In genomic region chr10:125103466-125104377, GRCh38 we compare ENCODE assay signal across 19 cellular contexts. TPM values are rescaled to one million over a fixed set of nuclear protein-coding genes. Genes with fewer than 3 reads are reported as not detected.
A peak's percentile ranks its signal among the peaks of the same experiment; 100 is the strongest.
DNase-seq lines count a peak whose midpoint lies in the region; ATAC-seq, FAIRE-seq and TF ChIP-seq lines count a peak whose summit lies in the region.
"Had no signal": no experiment of that assay in that cellular context is flagged by ENCODE, and none has a peak within 500 bp of the region (broad histone marks: within the 10 kb centered on the region; RNA-seq: fewer than 3 reads in every experiment).

No MANE protein-coding gene starts in this region.

- peak overlapping the region; percentile 96 for H3K27ac Mint-ChIP-seq in nephron progenitor cell
- peak overlapping the region in 1 of 8 donors; percentile 26 for H3K27ac Mint-ChIP-seq in CD8-positive, alpha-beta memory T cell
- H3K27ac Mint-ChIP-seq: memory B cell had no signal

- no peaks in the 10 kb centered on the region for H3K27me3 ChIP-seq in A673 (replicated peaks; ENCODE audit: insufficient read depth, low read depth, low read length, poor library complexity)
- H3K27me3 ChIP-seq in HUES64 (ENCODE audit: insufficient read depth, low read length) = no peaks in the 10 kb centered on the region
- no peaks in the 10 kb centered on the region for H3K27me3 ChIP-seq in H1 (replicated peaks in 1 of 4; ENCODE audit: control insufficient read depth in 3 of 4, extremely low read depth in 1 of 4, insufficient read depth in 3 of 4, low read length in 3 of 4)
- H3K27me3 ChIP-seq in adrenal gland = no peaks in the 10 kb centered on the region
- no peaks in the 10 kb centered on the region for H3K27me3 ChIP-seq in CD8-positive, alpha-beta memory T cell (ENCODE audit: insufficient read depth, low read length, poor library complexity, severe bottlenecking)
- H3K27me3 ChIP-seq: heart left ventricle, transverse colon had no signal

- POLR2A ChIA-PET in A673 (lab: Charles Lee; ENCODE audit: low non-redundant PET) (no interaction called here), H1 (lab: Charles Lee; ENCODE audit: partially characterized antibody) (interaction anchor here (0.9 to 2.3 kb wide), 10 partner anchors 9 to 32 kb away, joined by 3 to 5 read pairs (median 3); no protein-coding TSS in a partner anchor)
- POLR2A ChIA-PET in CD8-positive, alpha-beta memory T cell (lab: Charles Lee) = no interaction called here

- no peak for TF ChIP-seq RAD21 in H1 (IDR thresholded peaks at IDR 0.05 in 1 of 2, conservative IDR thresholded peaks at IDR 0.05 in 1 of 2; ENCODE audit: low read depth in 2 of 2, low read length in 2 of 2)

- H3K79me1 ChIP-seq in H1 (ENCODE audit: low read depth, low read length) = peaks cover 30% of the 10 kb centered on the region

- FAIRE-seq in H1 (lab: Jason Lieb, UNC) = no peak
- FAIRE-seq: TTC549 had no signal

- TF ChIP-seq CTCF in A673 (conservative IDR thresholded peaks at IDR 0.05; ENCODE audit: low read depth, low read length) (no peak), H1 (IDR thresholded peaks at IDR 0.05; ENCODE audit: control extremely low read depth in 1 of 3, insufficient read depth in 1 of 3, low read depth in 1 of 3, low read length in 3 of 3) (no peak), nephron progenitor cell (IDR thresholded peaks at IDR 0.05) (no peak), adrenal gland (IDR thresholded peaks at IDR 0.05) (no peak)

- no peaks in the 10 kb centered on the region for H3K9me3 ChIP-seq in A673 (ENCODE audit: low read depth, low read length, poor library complexity, severe bottlenecking)
- peaks cover 3% of the 10 kb centered on the region; the same call in 1 of the 2 replicates for H3K9me3 ChIP-seq in HUES64 (ENCODE audit: insufficient read depth, low read depth, low read length)
- H3K9me3 ChIP-seq in H1 (ENCODE audit: insufficient read depth in 2 of 2, low read depth in 1 of 2, low read length in 1 of 2) = no peaks in the 10 kb centered on the region
- H3K9me3 ChIP-seq in adrenal gland (replicated peaks in 1 of 3) = no peaks in the 10 kb centered on the region
- H3K9me3 ChIP-seq in CD8-positive, alpha-beta memory T cell (ENCODE audit: low read length) = no peaks in the 10 kb centered on the region
- H3K9me3 ChIP-seq: transverse colon had no signal

- no peak overlapping the region for H2BK12ac ChIP-seq in H1 (ENCODE audit: low read depth, low read length)

- H4K5ac ChIP-seq in H1 (ENCODE audit: insufficient read length, low read depth, low read length) = no peak overlapping the region

- 92% methylated on average over 26 of the region's 26 CpGs for whole genome bisulfite sequencing in HUES64
- WGBS in H1 (ENCODE audit: extremely low coverage in 1 of 2, insufficient coverage in 1 of 2, insufficient read length in 1 of 2, insufficient replicate concordance in 2 of 2, low coverage in 1 of 2, low lambda C conversion rate in 2 of 2, missing lambda C conversion rate in 1 of 2), 2 experiments = 84% methylated on average over 26 of the region's 26 CpGs; no CpG with 5 or more reads in 1 of the 2 experiments
- 88 to 89% (median 88%) methylated on average over 19 to 26 of the region's 26 CpGs for WGBS in adrenal gland, 4 donors

- no peak overlapping the region for H2AK5ac ChIP-seq in H1 (ENCODE audit: low read depth, low read length)

- ATAC-seq in HG03139 (IDR thresholded peaks at IDR 0.05; ENCODE audit: unreplicated experiment) = no peak

- peaks cover 80 to 88% of the 10 kb centered on the region in 2 experiments for H4K20me1 ChIP-seq in H1 (replicated peaks in 1 of 2; ENCODE audit: control insufficient read depth in 1 of 2, insufficient read depth in 2 of 2, low read length in 2 of 2)

- no peak overlapping the region for H2AFZ ChIP-seq in H1 (ENCODE audit: low read length)
- H2AFZ ChIP-seq: GM23248 had no signal

- no peak overlapping the region for H3K23ac ChIP-seq in H1 (ENCODE audit: insufficient read length)

- no peak overlapping the region for H3K4ac ChIP-seq in H1 (replicated peaks; ENCODE audit: insufficient read length, low read depth, low read length)

- no peak overlapping the region for H2BK20ac ChIP-seq in H1 (ENCODE audit: low read length)

- peak overlapping the region; percentile 62 for H3K18ac ChIP-seq in H1 (ENCODE audit: extremely low read depth, low read length)

- peak overlapping the region; percentile 37 for H3K27ac ChIP-seq in A673 (ENCODE audit: low read depth, low read length, poor library complexity, severe bottlenecking)
- H3K27ac ChIP-seq in HUES64 (ENCODE audit: low read depth, low read length) = peak overlapping the region; percentile 10; the same call in 1 of the 2 replicates
- H3K27ac ChIP-seq in H1 (ENCODE audit: low read depth, low read length) = no peak overlapping the region
- H3K27ac ChIP-seq in adrenal gland = no peak overlapping the region
- no peak overlapping the region for H3K27ac ChIP-seq in CD8-positive, alpha-beta memory T cell (ENCODE audit: low read depth, low read length)
- H3K27ac ChIP-seq: GM23248, heart left ventricle had no signal

- H3K36me3 ChIP-seq in A673 (ENCODE audit: insufficient read depth, low read length, poor library complexity, severe bottlenecking) (peaks cover 20% of the 10 kb centered on the region), HUES64 (ENCODE audit: insufficient read depth, low read length) (peaks cover 66% of the 10 kb centered on the region), H1 (ENCODE audit: control insufficient read depth in 2 of 4, insufficient read depth in 4 of 4, low read length in 3 of 4) (peaks cover 7 to 60% (median 25%) of the 10 kb centered on the region in 4 experiments), adrenal gland (replicated peaks in 1 of 2) (peaks cover 0 to 12% of the 10 kb centered on the region in 2 donors)
- H3K36me3 ChIP-seq in CD8-positive, alpha-beta memory T cell (ENCODE audit: insufficient read depth, low read length) = no peaks in the 10 kb centered on the region

- TF ChIP-seq POLR2A in H1 (IDR thresholded peaks at IDR 0.05; ENCODE audit: control extremely low read depth in 1 of 2, low read depth in 2 of 2, low read length in 2 of 2) (no peak), adrenal gland (IDR thresholded peaks at IDR 0.05) (no peak)

- BruUV-seq in A673 (replicated peaks; lab: Mats Ljungman, UMichigan) = no TSS peak

- no peak overlapping the region for H3K9ac ChIP-seq in HUES64 (ENCODE audit: low read depth, low read length)
- H3K9ac ChIP-seq in H1 (replicated peaks in 1 of 4; ENCODE audit: extremely low read depth in 1 of 4, low read depth in 3 of 4, low read length in 3 of 4) = no peak overlapping the region
- H3K9ac ChIP-seq: GM23248 had no signal

- peak overlapping the region; percentile 9 to 21; a peak in 2 of 4 replicates for H3K4me2 ChIP-seq in H1 (ENCODE audit: insufficient read depth in 1 of 2, low read depth in 2 of 2, low read length in 2 of 2)

- peak overlapping the region; percentile 13; the same call in 1 of the 2 replicates for H2BK5ac ChIP-seq in H1 (ENCODE audit: low read depth, low read length)

- H2BK120ac ChIP-seq in H1 (replicated peaks; ENCODE audit: low read depth, low read length) = no peak overlapping the region

- H3K79me2 ChIP-seq in H1 (ENCODE audit: control insufficient read depth in 1 of 2, insufficient read depth in 2 of 2, low read length in 2 of 2) = peaks cover 52 to 100% of the 10 kb centered on the region in 2 experiments

- H2BK15ac ChIP-seq in H1 (ENCODE audit: low read length) = no peak overlapping the region

- H3K27me3 Mint-ChIP-seq in nephron progenitor cell (ENCODE audit: low read depth, poor library complexity) = no peaks in the 10 kb centered on the region
- peaks cover 0 to 4% of the 10 kb centered on the region in 2 donors for H3K27me3 Mint-ChIP-seq in CD8-positive, alpha-beta memory T cell

- H3K36me3 Mint-ChIP-seq in nephron progenitor cell (ENCODE audit: low read depth) = peaks cover 70% of the 10 kb centered on the region
- H3K36me3 Mint-ChIP-seq in CD8-positive, alpha-beta memory T cell = no peaks in the 10 kb centered on the region

- DNase-seq in A673 (ENCODE audit: low spot score) (peak; percentile 20), H1 (ENCODE audit: low read depth in 1 of 2, low spot score in 2 of 2) (no peak), nephron progenitor cell (no peak), adrenal gland (no peak), HK-2 (ENCODE audit: unreplicated experiment) (no peak)
- DNase-seq in CD8-positive, alpha-beta memory T cell = no peak
- DNase-seq: activated CD4-positive, alpha-beta T cell treated with anti-CD3 and anti-CD28 coated beads for 48 hours; effector memory CD4-positive, alpha-beta T cell; GM23248; heart left ventricle; KBM-7; NK-92 treated with Interleukin-12 subunit alpha and Interleukin-12 subunit beta, amount 100 ng/mL, for 24 hours; RPMI8226; stimulated activated naive CD4-positive, alpha-beta T cell treated with Interleukin-2 at 50 U/mL for 16 hours had no signal

- no peak overlapping the region for H4K91ac ChIP-seq in H1 (replicated peaks; ENCODE audit: insufficient read length, low read length)

- no peak overlapping the region for H3K4me3 Mint-ChIP-seq in nephron progenitor cell
- H3K4me3 Mint-ChIP-seq in CD8-positive, alpha-beta memory T cell = no peak overlapping the region
- H3K4me3 Mint-ChIP-seq: memory B cell had no signal

- TF ChIP-seq EP300 in H1 (IDR thresholded peaks at IDR 0.05; ENCODE audit: borderline replicate concordance in 1 of 2, low read depth in 2 of 2, low read length in 2 of 2) = no peak

- H3K56ac ChIP-seq in H1 (replicated peaks; ENCODE audit: insufficient read length, low read depth, low read length) = no peak overlapping the region

- no peaks in the 10 kb centered on the region for H3K23me2 ChIP-seq in H1 (ENCODE audit: low read depth, low read length)

- H3K4me1 Mint-ChIP-seq in nephron progenitor cell = peaks cover 82% of the 10 kb centered on the region
- H3K4me1 Mint-ChIP-seq in CD8-positive, alpha-beta memory T cell = no peaks in the 10 kb centered on the region
- H3K4me1 Mint-ChIP-seq: memory B cell had no signal

- CTCF ChIA-PET in A673 (lab: Charles Lee) = no interaction called here
- CTCF ChIA-PET in H1 (lab: Charles Lee; ENCODE audit: partially characterized antibody) = interaction anchor here (0.5 to 2.6 kb wide), 13 partner anchors 13 to 316 kb away, joined by 3 to 13 read pairs (median 5); no protein-coding TSS in a partner anchor
- CTCF ChIA-PET in CD8-positive, alpha-beta memory T cell (lab: Charles Lee) = no interaction called here

- H3K14ac ChIP-seq in H1 (ENCODE audit: insufficient read length) = no peak overlapping the region

- H3K4me1 ChIP-seq in A673 (ENCODE audit: insufficient read depth, low read length, poor library complexity, severe bottlenecking) (peaks cover 29% of the 10 kb centered on the region), HUES64 (ENCODE audit: insufficient read depth, low read length) (peaks cover 47% of the 10 kb centered on the region), H1 (replicated peaks in 1 of 4; ENCODE audit: control insufficient read depth in 3 of 4, insufficient read depth in 4 of 4, low read length in 3 of 4) (peaks cover 21 to 46% (median 34%) of the 10 kb centered on the region in 4 experiments), adrenal gland (replicated peaks in 1 of 2) (peaks cover 0 to 12% of the 10 kb centered on the region in 2 donors)
- H3K4me1 ChIP-seq in CD8-positive, alpha-beta memory T cell (ENCODE audit: insufficient read depth, low read length) = no peaks in the 10 kb centered on the region

- peaks cover 17% of the 10 kb centered on the region for H3K9me3 Mint-ChIP-seq in nephron progenitor cell
- peaks cover 0 to 3% (median 0%) of the 10 kb centered on the region in 5 donors for H3K9me3 Mint-ChIP-seq in CD8-positive, alpha-beta memory T cell

- intact Hi-C loops in A673 (cut with micrococcal nuclease; ENCODE audit: unreplicated experiment) (loop anchor here (2.0 kb wide), 1 partner anchor 39 kb away; no protein-coding TSS in a partner anchor), adrenal gland (cut with DNase I) (no loop called here)

- no peak overlapping the region for H4K8ac ChIP-seq in H1 (ENCODE audit: extremely low read depth, insufficient read depth, low read length)

- H3K4me3 ChIP-seq in A673 (ENCODE audit: low read depth, low read length, poor library complexity, severe bottlenecking) = no peak overlapping the region
- no peak overlapping the region for H3K4me3 ChIP-seq in HUES64 (ENCODE audit: low read length)
- no peak overlapping the region for H3K4me3 ChIP-seq in H1 (ENCODE audit: extremely low read depth in 1 of 4, insufficient read depth in 2 of 4, low read depth in 3 of 4, low read length in 4 of 4)
- H3K4me3 ChIP-seq in adrenal gland = no peak overlapping the region
- no peak overlapping the region for H3K4me3 ChIP-seq in CD8-positive, alpha-beta memory T cell (ENCODE audit: low read length)
- H3K4me3 ChIP-seq: GM23248, heart left ventricle, transverse colon had no signal

RNA-seq across cellular contexts. Expression of gene CTBP2, which starts 56.6 kb away (rescaled TPM):
- total RNA-seq in A673 (2021) (77.8 and 81.7 TPM in 2 replicates), adrenal gland (10 to 100 TPM; 28.1 to 66.5 (median 53.6) TPM)
- polyA plus RNA-seq in HUES64 (2013, experiment 1 of 2) = 166 TPM
- 145 TPM for polyA plus RNA-seq in HUES64 (2013, experiment 2 of 2)
- 218 and 221 TPM in 2 replicates for total RNA-seq in H1 (2021; fragmentation: NEBNext Ultra II Directional; extraction: Animal tissue kit (Norgen Biotek cat#: 25700))
- polyA plus RNA-seq in H1 (2011; rRNA removed) (208 and 274 TPM in 2 replicates), adrenal gland (10 to 100 TPM; 25.3 to 53.4 (median 28.4) TPM)
- 254 TPM for polyA plus RNA-seq in H1 (2011; cell fraction: cytosol; rRNA removed)
- polyA plus RNA-seq in H1 (2011; cell fraction: nucleus; rRNA removed) = 524 TPM
- 156 to 222 TPM (median 206 TPM) in 4 replicates for polyA plus RNA-seq in H1 (2012, experiment 1 of 2)
- polyA plus RNA-seq in H1 (2012, experiment 2 of 2) = 48.0 TPM
- polyA plus RNA-seq in H1 (2013, experiment 1 of 2) = 109 TPM
- polyA plus RNA-seq in H1 (2013, experiment 2 of 2) = 108 TPM
- polyA minus RNA-seq in H1 (2011; rRNA and poly(A)+ RNA removed) = 244 and 299 TPM in 2 replicates
- 209 TPM for polyA minus RNA-seq in H1 (2011; cell fraction: cytosol; rRNA and poly(A)+ RNA removed)
- 223 TPM for polyA minus RNA-seq in H1 (2011; cell fraction: nucleus; rRNA and poly(A)+ RNA removed)
- 1 to 10 TPM; 1.4 to 1.8 TPM for total RNA-seq in CD8-positive, alpha-beta memory T cell
- polyA plus RNA-seq in CD8-positive, alpha-beta memory T cell = 2.8 TPM

Comparison
In these comparisons a context has a peak if more than half of its experiments do, and no peak if none do; other contexts are left out.
1. H3K27ac ChIP-seq: peak in A673 (single experiment) and HUES64 (single experiment); none in H1 (single experiment), adrenal gland (0 of 5) and CD8-positive, alpha-beta memory T cell (single experiment).
2. RNA of gene CTBP2, which starts 56.6 kb away (total RNA-seq): 218 to 221 TPM in H1, 77.8 to 81.7 TPM in A673 and 28.1 to 66.5 TPM in adrenal gland; 1.4 to 1.8 TPM in CD8-positive, alpha-beta memory T cell; every median in the first group is over 10 times any median in the second.